In genomic region chr17:75959046-75959838, GRCh38 we compare ENCODE assay signal across 1 cellular context.
A peak's percentile ranks its signal among the peaks of the same experiment; 100 is the strongest.
TF ChIP-seq lines count a peak whose summit lies in the region.

No MANE protein-coding gene starts in this region.

TF ChIP-seq in GM23338, 12 proteins besides CTCF, POLR2A, EP300 and RAD21 (continued from another document):
- TF ChIP-seq ZNF462 (CRISPR knock-in tag; IDR thresholded peaks at IDR 0.05) (peak; percentile 74; the same call in 1 of the 2 replicates), CREB1 (CRISPR knock-in tag; IDR thresholded peaks at IDR 0.05; ENCODE audit: low read depth) (0 out of 2 replicates have a peak, but pooled peaks have one; percentile 43)
